In the genomic region with DNA sequence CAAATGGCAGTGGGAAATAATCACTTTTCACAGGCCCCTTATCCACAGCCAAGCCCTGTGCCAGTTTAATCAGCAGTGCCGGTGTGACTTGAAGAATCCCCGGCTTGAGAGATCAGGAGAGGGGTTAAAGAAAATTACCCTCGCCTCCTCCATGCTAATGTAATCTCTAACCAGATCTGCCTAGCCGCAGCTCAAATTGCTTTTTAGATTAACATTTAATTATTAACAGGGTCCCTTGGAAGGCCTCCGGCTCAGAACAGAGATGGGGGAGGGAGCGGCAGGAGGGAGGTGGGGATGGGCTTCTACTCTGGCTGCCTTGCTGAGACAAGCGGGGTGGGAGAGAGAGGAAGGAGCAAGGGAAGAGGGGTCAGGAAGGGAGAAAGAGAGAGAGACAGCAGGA, we compare ENCODE assay signal across 14 cellular contexts. TPM values are rescaled to one million over a fixed set of nuclear protein-coding genes. Genes with fewer than 3 reads are reported as not detected.
DNase-seq lines count a peak whose midpoint lies in the region; ATAC-seq, FAIRE-seq and TF ChIP-seq lines count a peak whose summit lies in the region.
"Had no signal": no experiment of that assay in that cellular context is flagged by ENCODE, and none has a peak within 500 bp of the region (broad histone marks: within the 10 kb centered on the region; RNA-seq: fewer than 3 reads in every experiment).

No MANE protein-coding gene starts in this region.

- WGBS in small intestine, 3 donors, result 16 to 51% (median 34%) methylated on average over 7 of the region's 7 CpGs

- H3K27ac Mint-ChIP-seq in Calu3 (ENCODE audit: unreplicated experiment), result no peak overlapping the region
- no peak overlapping the region for H3K27ac Mint-ChIP-seq in nephron progenitor cell
- no peak overlapping the region for H3K27ac Mint-ChIP-seq in activated naive CD8-positive, alpha-beta T cell treated with anti-CD3 and anti-CD28 coated beads for 36 hours
- no peak overlapping the region for H3K27ac Mint-ChIP-seq in natural killer cell
- H3K27ac Mint-ChIP-seq: activated naive CD4-positive, alpha-beta T cell treated with anti-CD3 and anti-CD28 coated beads for 36 hours; naive B cell had no signal

- H3K9me3 Mint-ChIP-seq in Calu3 (ENCODE audit: low read depth, unreplicated experiment), result no peaks in the 10 kb centered on the region
- no peaks in the 10 kb centered on the region for H3K9me3 Mint-ChIP-seq in nephron progenitor cell
- H3K9me3 Mint-ChIP-seq in activated naive CD8-positive, alpha-beta T cell treated with anti-CD3 and anti-CD28 coated beads for 36 hours, result no peaks in the 10 kb centered on the region
- no peaks in the 10 kb centered on the region for H3K9me3 Mint-ChIP-seq in natural killer cell
- H3K9me3 Mint-ChIP-seq: activated naive CD4-positive, alpha-beta T cell treated with anti-CD3 and anti-CD28 coated beads for 36 hours had no signal

- TF ChIP-seq CTCF in Calu3 (IDR thresholded peaks at IDR 0.05; ENCODE audit: unreplicated experiment), result no peak
- TF ChIP-seq CTCF in nephron progenitor cell (IDR thresholded peaks at IDR 0.05), result no peak
- no peak for TF ChIP-seq CTCF in upper lobe of right lung (IDR thresholded peaks at IDR 0.05)
- no peak for TF ChIP-seq CTCF in natural killer cell (IDR thresholded peaks at IDR 0.05)

- H3K36me3 ChIP-seq in small intestine (ENCODE audit: control insufficient read depth in 2 of 2, insufficient read depth in 2 of 2, low read length in 2 of 2) (no peaks in the 10 kb centered on the region), upper lobe of right lung (no peaks in the 10 kb centered on the region)
- H3K36me3 ChIP-seq: left ventricle myocardium inferior had no signal

- no peaks in the 10 kb centered on the region for H3K27me3 ChIP-seq in small intestine (ENCODE audit: control insufficient read depth in 2 of 2, insufficient read depth in 2 of 2, low read length in 2 of 2)
- peaks cover 7% of the 10 kb centered on the region for H3K27me3 ChIP-seq in upper lobe of right lung

- no TSS peak for BruUV-seq in Calu3 (replicated peaks; lab: Mats Ljungman, UMichigan)

- H3K36me3 Mint-ChIP-seq in Calu3 (ENCODE audit: insufficient read depth, unreplicated experiment) (no peaks in the 10 kb centered on the region), nephron progenitor cell (ENCODE audit: low read depth) (no peaks in the 10 kb centered on the region), natural killer cell (no peaks in the 10 kb centered on the region)
- no peaks in the 10 kb centered on the region for H3K36me3 Mint-ChIP-seq in activated naive CD8-positive, alpha-beta T cell treated with anti-CD3 and anti-CD28 coated beads for 36 hours
- H3K36me3 Mint-ChIP-seq: naive B cell had no signal

- H3K27ac ChIP-seq in small intestine (ENCODE audit: low read depth in 1 of 2, low read length in 1 of 2) (no peak overlapping the region), upper lobe of right lung (no peak overlapping the region)
- H3K27ac ChIP-seq: left ventricle myocardium inferior had no signal

- H3K4me1 ChIP-seq in small intestine (ENCODE audit: control insufficient read depth in 2 of 2, insufficient read depth in 1 of 2, low read depth in 1 of 2, low read length in 1 of 2) (peaks cover 3 to 15% of the 10 kb centered on the region in 2 donors), upper lobe of right lung (no peaks in the 10 kb centered on the region)

- CTCF ChIA-PET in Calu3 (lab: Charles Lee), result interaction anchor here (0.6 to 1.8 kb wide), 2 partner anchors 16 to 117 kb away, joined by 3 to 4 read pairs; no protein-coding TSS in a partner anchor

- H3K27me3 Mint-ChIP-seq in Calu3 (ENCODE audit: unreplicated experiment) (peaks cover 32% of the 10 kb centered on the region), nephron progenitor cell (ENCODE audit: low read depth, poor library complexity) (peaks cover 11% of the 10 kb centered on the region), natural killer cell (ENCODE audit: low read depth in 2 of 2) (peaks cover 23 to 24% of the 10 kb centered on the region in 2 donors)
- H3K27me3 Mint-ChIP-seq in activated naive CD8-positive, alpha-beta T cell treated with anti-CD3 and anti-CD28 coated beads for 36 hours, result peaks cover 39% of the 10 kb centered on the region

- H3K4me3 ChIP-seq in small intestine (ENCODE audit: low read depth in 1 of 2, low read length in 2 of 2) (no peak overlapping the region), upper lobe of right lung (no peak overlapping the region)
- H3K4me3 ChIP-seq: left ventricle myocardium inferior had no signal

- intact Hi-C loops in Calu3 (cut with micrococcal nuclease; ENCODE audit: unreplicated experiment), result no loop called here
- intact Hi-C loops in upper lobe of right lung (cut with DNase I), result no loop called here
- intact Hi-C loops in natural killer cell (cut with micrococcal nuclease), result loop anchor here (1.0 kb wide), 1 partner anchor 27 kb away; no protein-coding TSS in a partner anchor

- DNase-seq in Calu3 (peak; percentile 54), NCI-H82 (lab: John Stamatoyannopoulos, UW) (peak; percentile 96), glomerular visceral epithelial cell (ENCODE audit: extremely low spot score) (peak; percentile 12), nephron progenitor cell (peak; percentile 1), small intestine (no peak), upper lobe of right lung (no peak), natural killer cell (no peak)
- DNase-seq in activated naive CD8-positive, alpha-beta T cell treated with anti-CD3 and anti-CD28 coated beads for 36 hours, result no peak
- DNase-seq: dermis blood vessel endothelial cell, DND-41, left ventricle myocardium inferior, naive B cell, NCI-H1694 treated with DMSO at 0.1 percent for 48 hours had no signal

- no peak for ATAC-seq in upper lobe of right lung
- ATAC-seq in natural killer cell, result no peak

- H3K9me3 ChIP-seq in small intestine (ENCODE audit: control insufficient read depth, low read depth), result no peaks in the 10 kb centered on the region
- no peaks in the 10 kb centered on the region for H3K9me3 ChIP-seq in upper lobe of right lung
- H3K9me3 ChIP-seq: left ventricle myocardium inferior had no signal

- peaks cover 25% of the 10 kb centered on the region for H3K4me1 Mint-ChIP-seq in Calu3 (ENCODE audit: low read depth, unreplicated experiment)
- peaks cover 44% of the 10 kb centered on the region for H3K4me1 Mint-ChIP-seq in nephron progenitor cell
- no peaks in the 10 kb centered on the region for H3K4me1 Mint-ChIP-seq in activated naive CD8-positive, alpha-beta T cell treated with anti-CD3 and anti-CD28 coated beads for 36 hours
- no peaks in the 10 kb centered on the region for H3K4me1 Mint-ChIP-seq in natural killer cell
- H3K4me1 Mint-ChIP-seq: naive B cell had no signal

- no peak for FAIRE-seq in small intestine (lab: Jason Lieb, UNC)

- H3K4me3 Mint-ChIP-seq in Calu3 (ENCODE audit: low read depth, unreplicated experiment) (no peak overlapping the region), nephron progenitor cell (no peak overlapping the region), natural killer cell (no peak overlapping the region)
- no peak overlapping the region for H3K4me3 Mint-ChIP-seq in activated naive CD8-positive, alpha-beta T cell treated with anti-CD3 and anti-CD28 coated beads for 36 hours
- H3K4me3 Mint-ChIP-seq: activated naive CD4-positive, alpha-beta T cell treated with anti-CD3 and anti-CD28 coated beads for 36 hours had no signal

RNA-seq across cellular contexts. Expression of a gene that starts 24.0 kb away (rescaled TPM):
- total RNA-seq in Calu3 (2022) (2.4 and 3.1 TPM in 2 replicates), upper lobe of right lung (6.2 TPM), natural killer cell (1 to 10 TPM; 3.1 to 6.6 (median 4.0) TPM)
- total RNA-seq in activated naive CD8-positive, alpha-beta T cell treated with anti-CD3 and anti-CD28 coated beads for 36 hours, result 1 to 10 TPM; 1.1 to 1.8 TPM
- polyA plus RNA-seq in small intestine, result 1 to 10 TPM; 1.6 to 7.5 (median 3.4) TPM

Comparison
In these comparisons a context has a peak if more than half of its experiments do, and no peak if none do; other contexts are left out.
1. DNase-seq: peak in Calu3 (single experiment), NCI-H82 (single experiment), glomerular visceral epithelial cell (single experiment) and nephron progenitor cell (single experiment); none in activated naive CD8-positive, alpha-beta T cell treated with anti-CD3 and anti-CD28 coated beads for 36 hours (single experiment), small intestine (single experiment), upper lobe of right lung (single experiment) and natural killer cell (single experiment).